In genomic region chr6:50362706-50363105, GRCh38 we compare ENCODE assay signal across 13 cellular contexts.
"Had no signal": no experiment of that assay in that cellular context is flagged by ENCODE, and none has a peak within 500 bp of the region (broad histone marks: within the 10 kb centered on the region; RNA-seq: fewer than 3 reads in every experiment).

No MANE protein-coding gene starts in this region.

- ATAC-seq: effector memory CD8-positive, alpha-beta T cell; natural killer cell treated with Interleukin-12 subunit alpha and Interleukin-12 subunit beta and Interleukin-15 and Interleukin-18, amount 100 ng/mL, for 72 hours; right cardiac atrium had no signal

- H3K4me3 ChIP-seq: esophagus squamous epithelium, hepatocyte, neural progenitor cell, ovary, smooth muscle cell, uterus had no signal

- DNase-seq: effector memory CD8-positive, alpha-beta T cell; esophagus squamous epithelium; head of caudate nucleus; nucleus accumbens; ovary; right cardiac atrium; stimulated activated CD4-positive, alpha-beta T cell treated with anti-CD3 and anti-CD28 coated beads, Interleukin-2, amount 100 ng/mL, for 48 hours; stimulated activated naive CD4-positive, alpha-beta T cell treated with Interleukin-2 at 50 U/mL for 16 hours; uterus had no signal
